30 cellular contexts compared by ENCODE assay signal in the genomic region with DNA sequence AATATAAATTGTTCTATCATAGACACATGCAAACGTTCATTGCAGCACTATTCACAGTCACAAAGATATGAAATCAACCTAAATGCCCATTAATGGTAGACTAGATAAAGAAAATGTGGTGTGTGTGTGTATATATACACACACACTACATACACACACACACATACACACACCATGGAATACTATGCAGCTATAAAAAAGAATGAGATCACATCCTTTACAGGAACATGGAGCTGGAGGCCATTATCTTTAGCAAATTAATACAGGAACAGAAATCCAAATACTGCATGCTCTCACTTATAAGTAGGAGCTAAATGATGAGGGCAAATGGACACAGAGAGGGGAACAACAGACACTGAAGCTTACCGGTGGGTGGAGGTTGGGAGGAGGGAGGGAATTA.
"Had no signal": no experiment of that assay in that cellular context is flagged by ENCODE, and none has a peak within 500 bp of the region (broad histone marks: within the 10 kb centered on the region; RNA-seq: fewer than 3 reads in every experiment).

No MANE protein-coding gene starts in this region.

- H3K27me3 ChIP-seq: ascending aorta, breast epithelium, cardiac muscle cell, colonic mucosa, esophagus muscularis mucosa, foreskin keratinocyte, gastrocnemius medialis, heart left ventricle had no signal

- H3K36me3 Mint-ChIP-seq: activated naive CD4-positive, alpha-beta T cell treated with anti-CD3 and anti-CD28 coated beads, Interleukin-2, amount 10 ng/mL, durations not matched to agents 7 days and 5 days; activated naive CD4-positive, alpha-beta T cell treated with anti-CD3 and anti-CD28 coated beads, Interleukin-2, amount 50 U/mL, for 72 hours; activated naive CD8-positive, alpha-beta T cell treated with anti-CD3 and anti-CD28 coated beads, Interleukin-2, amount 10 ng/mL, durations not matched to agents 7 days and 5 days had no signal

- H3K27ac Mint-ChIP-seq: activated CD4-positive, alpha-beta memory T cell treated with anti-CD3 and anti-CD28 coated beads for 36 hours; activated CD4-positive, alpha-beta T cell treated with anti-CD3 and anti-CD28 coated beads for 36 hours; activated CD4-positive, alpha-beta T cell treated with anti-CD3 and anti-CD28 coated beads, Interleukin-2, amount 10 ng/mL, durations not matched to agents 24 days and 14 days; activated CD8-positive, alpha-beta T cell treated with anti-CD3 and anti-CD28 coated beads, Interleukin-2, amount 10 ng/mL, durations not matched to agents 7 days and 5 days; activated naive CD4-positive, alpha-beta T cell treated with anti-CD3 and anti-CD28 coated beads, Interleukin-2, amount 10 ng/mL, durations not matched to agents 7 days and 5 days; activated naive CD4-positive, alpha-beta T cell treated with anti-CD3 and anti-CD28 coated beads, Interleukin-2, amount 50 U/mL, for 72 hours; activated naive CD8-positive, alpha-beta T cell treated with anti-CD3 and anti-CD28 coated beads, Interleukin-2, amount 10 ng/mL, durations not matched to agents 7 days and 5 days; activated T-cell treated with anti-CD3 and anti-CD28 coated beads, Interleukin-2, amount 50 U/mL, for 24 hours; activated T-cell treated with anti-CD3 and anti-CD28 coated beads, Interleukin-2, amount 50 U/mL, for 72 hours; brain; T-helper 17 cell; T-helper 2 cell treated with Interferon-gamma antibody and Interleukin-4, amounts not matched to agents 5 μg/mL and 100 μg/mL, for 36 hours had no signal

- H3K9me3 ChIP-seq: ascending aorta, breast epithelium, colonic mucosa, esophagus muscularis mucosa, gastrocnemius medialis, heart left ventricle had no signal

- H3K27me3 Mint-ChIP-seq: activated CD4-positive, alpha-beta memory T cell treated with anti-CD3 and anti-CD28 coated beads for 36 hours; activated CD4-positive, alpha-beta T cell treated with anti-CD3 and anti-CD28 coated beads for 36 hours; activated CD4-positive, alpha-beta T cell treated with anti-CD3 and anti-CD28 coated beads, Interleukin-2, amount 10 ng/mL, durations not matched to agents 24 days and 14 days; activated naive CD4-positive, alpha-beta T cell treated with anti-CD3 and anti-CD28 coated beads, Interleukin-2, amount 10 ng/mL, durations not matched to agents 7 days and 5 days; activated naive CD8-positive, alpha-beta T cell treated with anti-CD3 and anti-CD28 coated beads, Interleukin-2, amount 10 ng/mL, durations not matched to agents 7 days and 5 days; activated T-cell treated with anti-CD3 and anti-CD28 coated beads, Interleukin-2, amount 50 U/mL, for 24 hours; brain; T-helper 17 cell had no signal

- ATAC-seq: activated CD4-positive, alpha-beta T cell treated with anti-CD3 and anti-CD28 coated beads for 36 hours; activated CD8-positive, alpha-beta T cell treated with anti-CD3 and anti-CD28 coated beads, Interleukin-2, amount 10 ng/mL, durations not matched to agents 7 days and 5 days; activated naive CD4-positive, alpha-beta T cell treated with anti-CD3 and anti-CD28 coated beads, Interleukin-2, amount 50 U/mL, for 72 hours; activated T-cell treated with anti-CD3 and anti-CD28 coated beads, Interleukin-2, amount 50 U/mL, for 72 hours; gastrocnemius medialis; heart left ventricle; T-helper 17 cell had no signal

- H3K36me3 ChIP-seq: ascending aorta, breast epithelium, cardiac muscle cell, colonic mucosa, gastrocnemius medialis had no signal

- DNase-seq: activated CD4-positive, alpha-beta memory T cell treated with anti-CD3 and anti-CD28 coated beads for 36 hours; activated CD4-positive, alpha-beta T cell treated with anti-CD3 and anti-CD28 coated beads for 36 hours; activated CD4-positive, alpha-beta T cell treated with anti-CD3 and anti-CD28 coated beads, Interleukin-2, amount 10 ng/mL, durations not matched to agents 24 days and 14 days; activated CD4-positive, CD25-positive, alpha-beta regulatory T cell; activated CD4-positive, CD25-positive, alpha-beta regulatory T cell treated with anti-CD3 and anti-CD28 coated beads, Interleukin-2, amount 50 U/mL, for 72 hours; activated CD8-positive, alpha-beta memory T cell treated with anti-CD3 and anti-CD28 coated beads, Interleukin-2, amount 50 U/mL, for 48 hours; activated CD8-positive, alpha-beta T cell treated with anti-CD3 and anti-CD28 coated beads, Interleukin-2, amount 10 ng/mL, durations not matched to agents 7 days and 5 days; activated gamma-delta T cell; activated naive CD4-positive, alpha-beta T cell; activated naive CD4-positive, alpha-beta T cell treated with anti-CD3 and anti-CD28 coated beads, Interleukin-2, amount 10 ng/mL, durations not matched to agents 7 days and 5 days; activated naive CD8-positive, alpha-beta T cell treated with anti-CD3 and anti-CD28 coated beads, Interleukin-2, amount 10 ng/mL, durations not matched to agents 7 days and 5 days; activated T-cell treated with anti-CD3 and anti-CD28 coated beads for 4 hours; activated T-cell treated with anti-CD3 and anti-CD28 coated beads, Interleukin-2, amount 50 U/mL, for 24 hours; activated T-cell treated with anti-CD3 and anti-CD28 coated beads, Interleukin-2, amount 50 U/mL, for 72 hours; central memory CD4-positive, alpha-beta T cell; cerebellar nuclear complex; colonic mucosa; effector CD8-positive, alpha-beta T cell; gastrocnemius medialis; glutamatergic neuron; heart left ventricle; T-helper 17 cell had no signal

- H3K27ac ChIP-seq: ascending aorta, breast epithelium, cardiac muscle cell, colonic mucosa, esophagus muscularis mucosa, foreskin keratinocyte, gastrocnemius medialis, heart left ventricle had no signal

- H3K4me3 Mint-ChIP-seq: activated CD4-positive, alpha-beta memory T cell treated with anti-CD3 and anti-CD28 coated beads for 36 hours; activated CD4-positive, alpha-beta T cell treated with anti-CD3 and anti-CD28 coated beads for 36 hours; activated CD4-positive, alpha-beta T cell treated with anti-CD3 and anti-CD28 coated beads, Interleukin-2, amount 10 ng/mL, durations not matched to agents 24 days and 14 days; activated CD8-positive, alpha-beta T cell treated with anti-CD3 and anti-CD28 coated beads, Interleukin-2, amount 10 ng/mL, durations not matched to agents 7 days and 5 days; activated naive CD4-positive, alpha-beta T cell treated with anti-CD3 and anti-CD28 coated beads, Interleukin-2, amount 10 ng/mL, durations not matched to agents 7 days and 5 days; activated naive CD8-positive, alpha-beta T cell treated with anti-CD3 and anti-CD28 coated beads, Interleukin-2, amount 10 ng/mL, durations not matched to agents 7 days and 5 days; activated T-cell treated with anti-CD3 and anti-CD28 coated beads, Interleukin-2, amount 50 U/mL, for 24 hours; activated T-cell treated with anti-CD3 and anti-CD28 coated beads, Interleukin-2, amount 50 U/mL, for 72 hours; brain; T-helper 17 cell; T-helper 2 cell treated with Interferon-gamma antibody and Interleukin-4, amounts not matched to agents 5 μg/mL and 100 μg/mL, for 36 hours had no signal

- H3K4me1 Mint-ChIP-seq: activated CD4-positive, alpha-beta T cell treated with anti-CD3 and anti-CD28 coated beads, Interleukin-2, amount 10 ng/mL, durations not matched to agents 24 days and 14 days; activated naive CD4-positive, alpha-beta T cell treated with anti-CD3 and anti-CD28 coated beads, Interleukin-2, amount 10 ng/mL, durations not matched to agents 7 days and 5 days; brain had no signal

- H3K9me3 Mint-ChIP-seq: activated CD4-positive, alpha-beta memory T cell treated with anti-CD3 and anti-CD28 coated beads for 36 hours; activated naive CD4-positive, alpha-beta T cell treated with anti-CD3 and anti-CD28 coated beads, Interleukin-2, amount 10 ng/mL, durations not matched to agents 7 days and 5 days; activated naive CD4-positive, alpha-beta T cell treated with anti-CD3 and anti-CD28 coated beads, Interleukin-2, amount 50 U/mL, for 72 hours; activated naive CD8-positive, alpha-beta T cell treated with anti-CD3 and anti-CD28 coated beads, Interleukin-2, amount 10 ng/mL, durations not matched to agents 7 days and 5 days; activated T-cell treated with anti-CD3 and anti-CD28 coated beads, Interleukin-2, amount 50 U/mL, for 24 hours; brain; T-helper 2 cell treated with Interferon-gamma antibody and Interleukin-4, amounts not matched to agents 5 μg/mL and 100 μg/mL, for 36 hours had no signal

- H3K4me3 ChIP-seq: ascending aorta, breast epithelium, cardiac muscle cell, colonic mucosa, esophagus muscularis mucosa, gastrocnemius medialis, heart left ventricle had no signal

- H3K4me1 ChIP-seq: ascending aorta, breast epithelium, colonic mucosa, esophagus muscularis mucosa, gastrocnemius medialis had no signal
